1 cellular context compared by ENCODE assay signal in the genomic region with DNA sequence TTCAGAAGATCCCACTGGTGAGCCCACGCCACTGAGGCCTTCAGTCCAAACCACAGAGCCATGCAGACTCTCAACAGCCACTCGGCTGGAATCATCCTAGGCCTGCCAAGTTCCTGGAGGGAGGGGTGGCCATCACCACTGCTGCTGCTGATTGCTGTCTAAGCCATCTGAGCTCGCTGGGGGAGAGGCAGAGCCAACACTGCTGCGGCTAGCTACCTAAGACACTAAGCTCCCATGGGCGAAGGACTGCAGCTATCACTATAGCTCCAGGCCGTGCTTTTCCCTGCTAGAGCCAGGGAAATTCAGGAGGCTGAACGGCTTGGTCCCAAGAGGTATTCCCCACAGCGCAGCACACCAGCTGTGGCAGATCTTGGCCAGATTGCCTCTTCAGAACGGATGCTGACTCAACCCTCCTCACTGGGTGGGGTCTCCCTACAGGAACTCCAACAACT.
TF ChIP-seq lines count a peak whose summit lies in the region.

No MANE protein-coding gene starts in this region.

TF ChIP-seq in IMR-90, 13 proteins besides CTCF, POLR2A, EP300 and RAD21 (continued from another document):
- TF ChIP-seq, protein P1, sequence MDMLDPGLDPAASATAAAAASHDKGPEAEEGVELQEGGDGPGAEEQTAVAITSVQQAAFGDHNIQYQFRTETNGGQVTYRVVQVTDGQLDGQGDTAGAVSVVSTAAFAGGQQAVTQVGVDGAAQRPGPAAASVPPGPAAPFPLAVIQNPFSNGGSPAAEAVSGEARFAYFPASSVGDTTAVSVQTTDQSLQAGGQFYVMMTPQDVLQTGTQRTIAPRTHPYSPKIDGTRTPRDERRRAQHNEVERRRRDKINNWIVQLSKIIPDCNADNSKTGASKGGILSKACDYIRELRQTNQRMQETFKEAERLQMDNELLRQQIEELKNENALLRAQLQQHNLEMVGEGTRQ (IDR thresholded peaks at IDR 0.05; ENCODE audit: low read depth, low read length): no peak
- TF ChIP-seq RFX5 (IDR thresholded peaks at IDR 0.05; ENCODE audit: low read depth, low read length) (no peak), MAFK (IDR thresholded peaks at IDR 0.05; ENCODE audit: low read depth, low read length) (no peak)
- TF ChIP-seq, protein P2, sequence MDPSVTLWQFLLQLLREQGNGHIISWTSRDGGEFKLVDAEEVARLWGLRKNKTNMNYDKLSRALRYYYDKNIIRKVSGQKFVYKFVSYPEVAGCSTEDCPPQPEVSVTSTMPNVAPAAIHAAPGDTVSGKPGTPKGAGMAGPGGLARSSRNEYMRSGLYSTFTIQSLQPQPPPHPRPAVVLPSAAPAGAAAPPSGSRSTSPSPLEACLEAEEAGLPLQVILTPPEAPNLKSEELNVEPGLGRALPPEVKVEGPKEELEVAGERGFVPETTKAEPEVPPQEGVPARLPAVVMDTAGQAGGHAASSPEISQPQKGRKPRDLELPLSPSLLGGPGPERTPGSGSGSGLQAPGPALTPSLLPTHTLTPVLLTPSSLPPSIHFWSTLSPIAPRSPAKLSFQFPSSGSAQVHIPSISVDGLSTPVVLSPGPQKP (IDR thresholded peaks at IDR 0.05; ENCODE audit: borderline replicate concordance, low read depth, low read length): no peak
